Comparison of ENCODE assay signal across 1 cellular context in genomic region chr7:100705753-100706671, GRCh38.
A peak's percentile ranks its signal among the peaks of the same experiment; 100 is the strongest.
TF ChIP-seq lines count a peak whose summit lies in the region.

Gene POP7, plus strand, starts transcription at chr7:100706121. Its CDS starts 710 bp downstream, at chr7:100706831.

TF ChIP-seq in HepG2, 621 proteins besides CTCF, POLR2A, EP300 and RAD21 (continued from another document and continues in another):
- TF ChIP-seq ELF1 (CRISPR knock-in tag; IDR thresholded peaks at IDR 0.05) (peak; percentile 96), SRF (IDR thresholded peaks at IDR 0.05; ENCODE audit: low read depth, low read length) (no peak), ZBED4 (CRISPR knock-in tag; IDR thresholded peaks at IDR 0.05; ENCODE audit: borderline replicate concordance) (0 out of 2 replicates have a peak, but pooled peaks have one; percentile 44), MIER3 (CRISPR knock-in tag; IDR thresholded peaks at IDR 0.05; ENCODE audit: borderline replicate concordance) (peak; percentile 23; the same call in 1 of the 2 replicates), ARID3A (IDR thresholded peaks at IDR 0.05; ENCODE audit: low read depth, low read length) (no peak), ZNF569 (CRISPR knock-in tag; IDR thresholded peaks at IDR 0.05; ENCODE audit: borderline replicate concordance) (no peak), ZC3H4 (CRISPR knock-in tag; IDR thresholded peaks at IDR 0.05; ENCODE audit: borderline replicate concordance) (no peak), RXRA (CRISPR knock-in tag; IDR thresholded peaks at IDR 0.05) (0 out of 2 replicates have a peak, but pooled peaks have one; percentile 21), HMGXB3 (CRISPR knock-in tag; IDR thresholded peaks at IDR 0.05; ENCODE audit: borderline replicate concordance) (peak; percentile 41; the same call in 1 of the 2 replicates), ZNF235 (CRISPR knock-in tag; IDR thresholded peaks at IDR 0.05; ENCODE audit: borderline replicate concordance) (no peak; the same call in 1 of the 2 replicates), ARID5B (CRISPR knock-in tag; IDR thresholded peaks at IDR 0.05) (peak; percentile 5; the same call in 1 of the 2 replicates), ZNF407 (CRISPR knock-in tag; IDR thresholded peaks at IDR 0.05; ENCODE audit: not compliant biosample characterization) (peak; percentile 45), ZNF432 (CRISPR knock-in tag; IDR thresholded peaks at IDR 0.05; ENCODE audit: borderline replicate concordance) (no peak), NAIF1 (CRISPR knock-in tag; IDR thresholded peaks at IDR 0.05; ENCODE audit: borderline replicate concordance) (peak; percentile 92), TMF1 (CRISPR knock-in tag; IDR thresholded peaks at IDR 0.05; ENCODE audit: low read depth) (peak; percentile 66; the same call in 1 of the 2 replicates), DMTF1 (CRISPR knock-in tag; IDR thresholded peaks at IDR 0.05) (no peak), MAFK (conservative IDR thresholded peaks at IDR 0.05 in 1 of 2, IDR thresholded peaks at IDR 0.05 in 1 of 2; ENCODE audit: low read length in 2 of 2) (no peak), KDM6A (CRISPR knock-in tag; IDR thresholded peaks at IDR 0.05; ENCODE audit: low read depth) (no peak), ZNF761 (CRISPR knock-in tag; conservative IDR thresholded peaks at IDR 0.05) (no peak; the same call in 1 of the 2 replicates), KLF15 (CRISPR knock-in tag; IDR thresholded peaks at IDR 0.05; ENCODE audit: borderline replicate concordance) (no peak; the same call in 1 of the 2 replicates), NBN (conservative IDR thresholded peaks at IDR 0.05) (no peak), MBNL3 (CRISPR knock-in tag; conservative IDR thresholded peaks at IDR 0.05) (no peak), CERS6 (CRISPR knock-in tag; IDR thresholded peaks at IDR 0.05) (no peak)
